20 cellular contexts compared by ENCODE assay signal in genomic region chr2:215660687-215661086, GRCh38.
DNase-seq lines count a peak whose midpoint lies in the region; ATAC-seq, FAIRE-seq and TF ChIP-seq lines count a peak whose summit lies in the region.
"Had no signal": no experiment of that assay in that cellular context is flagged by ENCODE, and none has a peak within 500 bp of the region (broad histone marks: within the 10 kb centered on the region; RNA-seq: fewer than 3 reads in every experiment).

No MANE protein-coding gene starts in this region.

- TF ChIP-seq CTCF in bronchial epithelial cell (IDR thresholded peaks at IDR 0.05; ENCODE audit: insufficient read depth, low read length, severe bottlenecking) (no peak), type B pancreatic cell (conservative IDR thresholded peaks at IDR 0.05) (no peak)

- no peak overlapping the region for H3K4me3 Mint-ChIP-seq in type B pancreatic cell
- H3K4me3 Mint-ChIP-seq: activated CD4-positive, alpha-beta memory T cell treated with anti-CD3 and anti-CD28 coated beads, Interleukin-2, amount 10 ng/mL, durations not matched to agents 7 days and 5 days; naive thymus-derived CD4-positive, alpha-beta T cell; T-helper 2 cell treated with Interferon-gamma antibody and Interleukin-4, amounts not matched to agents 5 μg/mL and 100 μg/mL, for 36 hours had no signal

- intact Hi-C loops in Right ventricle myocardium superior (cut with DNase I) (no loop called here), cardiac septum (cut with DNase I) (no loop called here)

- DNase-seq in Right ventricle myocardium superior (peak; percentile 17), cardiac septum (ENCODE audit: low spot score) (no peak), bronchial epithelial cell (ENCODE audit: low read depth) (peak; percentile 90), left kidney (ENCODE audit: low read depth, low spot score) (peak; percentile 35), DMS 273 treated with DMSO at 0.1 percent for 48 hours (lab: John Stamatoyannopoulos, UW) (no peak), NCI-H2227 treated with DMSO at 0.1 percent for 48 hours (lab: John Stamatoyannopoulos, UW) (no peak), type B pancreatic cell (ENCODE audit: extremely low spot score, unreplicated experiment) (no peak)
- DNase-seq: activated CD4-positive, alpha-beta memory T cell treated with anti-CD3 and anti-CD28 coated beads, Interleukin-2, amount 10 ng/mL, durations not matched to agents 7 days and 5 days; activated gamma-delta T cell; DMS79 treated with DMSO at 0.1 percent for 48 hours; naive thymus-derived CD4-positive, alpha-beta T cell; NCI-H1105 treated with DMSO at 0.1 percent for 48 hours; NCI-H510A; PC-9 had no signal

- FAIRE-seq in bronchial epithelial cell (lab: Jason Lieb, UNC): no peak
- FAIRE-seq: colon, islet of Langerhans had no signal

- ATAC-seq in Right ventricle myocardium superior (ENCODE audit: poor library complexity) (no peak), HG02870 (IDR thresholded peaks at IDR 0.05; ENCODE audit: unreplicated experiment) (no peak)
- ATAC-seq: HCT116; naive thymus-derived CD4-positive, alpha-beta T cell had no signal

- H3K27me3 ChIP-seq in bronchial epithelial cell (ENCODE audit: control insufficient read depth, insufficient read depth, low read length): no peaks in the 10 kb centered on the region
- H3K27me3 ChIP-seq: thyroid gland had no signal

- H3K36me3 Mint-ChIP-seq in type B pancreatic cell: no peaks in the 10 kb centered on the region
- H3K36me3 Mint-ChIP-seq: naive thymus-derived CD4-positive, alpha-beta T cell had no signal

- no peak overlapping the region for H3K27ac Mint-ChIP-seq in type B pancreatic cell
- H3K27ac Mint-ChIP-seq: activated CD4-positive, alpha-beta memory T cell treated with anti-CD3 and anti-CD28 coated beads, Interleukin-2, amount 10 ng/mL, durations not matched to agents 7 days and 5 days; naive thymus-derived CD4-positive, alpha-beta T cell; T-helper 2 cell treated with Interferon-gamma antibody and Interleukin-4, amounts not matched to agents 5 μg/mL and 100 μg/mL, for 36 hours had no signal

- peaks cover 7% of the 10 kb centered on the region for H3K9me3 Mint-ChIP-seq in type B pancreatic cell
- H3K9me3 Mint-ChIP-seq: activated CD4-positive, alpha-beta memory T cell treated with anti-CD3 and anti-CD28 coated beads, Interleukin-2, amount 10 ng/mL, durations not matched to agents 7 days and 5 days; naive thymus-derived CD4-positive, alpha-beta T cell; T-helper 2 cell treated with Interferon-gamma antibody and Interleukin-4, amounts not matched to agents 5 μg/mL and 100 μg/mL, for 36 hours had no signal

- H3K4me3 ChIP-seq in bronchial epithelial cell (ENCODE audit: low read depth, low read length): no peak overlapping the region
- H3K4me3 ChIP-seq: PC-9, thyroid gland had no signal

- no peaks in the 10 kb centered on the region for H3K27me3 Mint-ChIP-seq in type B pancreatic cell
- H3K27me3 Mint-ChIP-seq: activated CD4-positive, alpha-beta memory T cell treated with anti-CD3 and anti-CD28 coated beads, Interleukin-2, amount 10 ng/mL, durations not matched to agents 7 days and 5 days had no signal

- no peaks in the 10 kb centered on the region for H3K36me3 ChIP-seq in bronchial epithelial cell (ENCODE audit: control insufficient read depth, insufficient read depth, low read length)
- H3K36me3 ChIP-seq: thyroid gland had no signal

- peaks cover 5% of the 10 kb centered on the region for H3K4me1 Mint-ChIP-seq in type B pancreatic cell (ENCODE audit: unreplicated experiment)

Comparison
In these comparisons a context has a peak if more than half of its experiments do, and no peak if none do; other contexts are left out.
1. DNase-seq: peak in Right ventricle myocardium superior (single experiment), bronchial epithelial cell (single experiment) and left kidney (single experiment); none in cardiac septum (single experiment), DMS 273 treated with DMSO at 0.1 percent for 48 hours (single experiment), NCI-H2227 treated with DMSO at 0.1 percent for 48 hours (single experiment) and type B pancreatic cell (single experiment).